16 cellular contexts compared by ENCODE assay signal in genomic region chr13:49185264-49185663, GRCh38. TPM values are rescaled to one million over a fixed set of nuclear protein-coding genes. Genes with fewer than 3 reads are reported as not detected.
DNase-seq lines count a peak whose midpoint lies in the region; ATAC-seq lines count a peak whose summit lies in the region.
"Had no signal": no experiment of that assay in that cellular context is flagged by ENCODE, and none has a peak within 500 bp of the region (broad histone marks: within the 10 kb centered on the region; RNA-seq: fewer than 3 reads in every experiment).

No MANE protein-coding gene starts in this region.

- peak; percentile 14 for DNase-seq in activated CD4-positive, alpha-beta T cell treated with anti-CD3 and anti-CD28 coated beads for 36 hours
- DNase-seq in activated CD4-positive, alpha-beta T cell treated with anti-CD3 and anti-CD28 coated beads for 4 hours, result no peak
- DNase-seq in astrocyte of the hippocampus (ENCODE audit: low read depth, low spot score) (peak; percentile 16), renal cortical epithelial cell (ENCODE audit: low read depth) (peak; percentile 3), islet precursor cell (no peak)
- DNase-seq: KG1, NCI-H1930, NCI-H774, spleen had no signal

- CTCF ChIA-PET in activated CD4-positive, alpha-beta T cell treated with anti-CD3 and anti-CD28 coated beads for 36 hours (lab: Charles Lee), result interaction anchor here (0.6 kb wide), 1 partner anchor 219 kb away, joined by 3 read pairs; no protein-coding TSS in a partner anchor

- POLR2A ChIA-PET in activated CD4-positive, alpha-beta T cell treated with anti-CD3 and anti-CD28 coated beads for 36 hours (lab: Charles Lee), result interaction anchor here (0.6 kb wide), 1 partner anchor 1016 kb away, joined by 4 read pairs; no protein-coding TSS in a partner anchor

- H3K4me1 Mint-ChIP-seq in activated CD4-positive, alpha-beta T cell treated with anti-CD3 and anti-CD28 coated beads for 36 hours, result peaks cover 8% of the 10 kb centered on the region

- H3K4me3 Mint-ChIP-seq in activated CD4-positive, alpha-beta T cell treated with anti-CD3 and anti-CD28 coated beads for 36 hours, result no peak overlapping the region
- H3K4me3 Mint-ChIP-seq: dendritic cell treated with granulocyte-macrophage colony-stimulating factor and Interleukin-4, amounts not matched to agents 40 ng/mL and 50 ng/mL, for 4 days had no signal

- peaks cover 39% of the 10 kb centered on the region for H3K36me3 Mint-ChIP-seq in activated CD4-positive, alpha-beta T cell treated with anti-CD3 and anti-CD28 coated beads for 36 hours (ENCODE audit: low read depth)

- intact Hi-C loops in activated CD4-positive, alpha-beta T cell treated with anti-CD3 and anti-CD28 coated beads for 36 hours (cut with DNase I, micrococcal nuclease), result no loop called here

- ATAC-seq in activated CD4-positive, alpha-beta T cell treated with anti-CD3 and anti-CD28 coated beads for 36 hours, result peak; percentile 72
- ATAC-seq in HG03039 (IDR thresholded peaks at IDR 0.05; ENCODE audit: unreplicated experiment), result peak; percentile 45
- no peak for ATAC-seq in esophagus mucosa
- no peak for ATAC-seq in GM19023 (IDR thresholded peaks at IDR 0.05; ENCODE audit: unreplicated experiment)

- no peaks in the 10 kb centered on the region for H3K27me3 Mint-ChIP-seq in activated CD4-positive, alpha-beta T cell treated with anti-CD3 and anti-CD28 coated beads for 36 hours
- H3K27me3 Mint-ChIP-seq: dendritic cell treated with granulocyte-macrophage colony-stimulating factor and Interleukin-4, amounts not matched to agents 40 ng/mL and 50 ng/mL, for 4 days had no signal

- H3K9me3 Mint-ChIP-seq in activated CD4-positive, alpha-beta T cell treated with anti-CD3 and anti-CD28 coated beads for 36 hours (ENCODE audit: low read depth), result no peaks in the 10 kb centered on the region
- H3K9me3 Mint-ChIP-seq: dendritic cell treated with granulocyte-macrophage colony-stimulating factor and Interleukin-4, amounts not matched to agents 40 ng/mL and 50 ng/mL, for 4 days had no signal

- H3K27ac Mint-ChIP-seq in activated CD4-positive, alpha-beta T cell treated with anti-CD3 and anti-CD28 coated beads for 36 hours, result peak overlapping the region; percentile 44
- H3K27ac Mint-ChIP-seq: dendritic cell treated with granulocyte-macrophage colony-stimulating factor and Interleukin-4, amounts not matched to agents 40 ng/mL and 50 ng/mL, for 4 days had no signal

RNA-seq across cellular contexts. Expression of gene MLNR, which starts 34.9 kb away (rescaled TPM):
- total RNA-seq in activated CD4-positive, alpha-beta T cell treated with anti-CD3 and anti-CD28 coated beads for 36 hours, result not detected
- not detected in 2 replicates for total RNA-seq in renal cortical epithelial cell
- not detected for total RNA-seq in esophagus mucosa
- total RNA-seq: A673; osteocyte; T-helper 2 cell treated with Interferon-gamma antibody and Interleukin-4, amounts not matched to agents 100 ng/mL and 5 ng/mL, for 36 hours had no signal

Comparison
In these comparisons a context has a peak if more than half of its experiments do, and no peak if none do; other contexts are left out.
1. DNase-seq: peak in activated CD4-positive, alpha-beta T cell treated with anti-CD3 and anti-CD28 coated beads for 36 hours (single experiment), astrocyte of the hippocampus (single experiment) and renal cortical epithelial cell (single experiment); none in activated CD4-positive, alpha-beta T cell treated with anti-CD3 and anti-CD28 coated beads for 4 hours (0 of 2) and islet precursor cell (single experiment).
2. ATAC-seq: peak in activated CD4-positive, alpha-beta T cell treated with anti-CD3 and anti-CD28 coated beads for 36 hours (single experiment) and HG03039 (single experiment); none in esophagus mucosa (single experiment) and GM19023 (single experiment).